8 cellular contexts compared by ENCODE assay signal in the genomic region with DNA sequence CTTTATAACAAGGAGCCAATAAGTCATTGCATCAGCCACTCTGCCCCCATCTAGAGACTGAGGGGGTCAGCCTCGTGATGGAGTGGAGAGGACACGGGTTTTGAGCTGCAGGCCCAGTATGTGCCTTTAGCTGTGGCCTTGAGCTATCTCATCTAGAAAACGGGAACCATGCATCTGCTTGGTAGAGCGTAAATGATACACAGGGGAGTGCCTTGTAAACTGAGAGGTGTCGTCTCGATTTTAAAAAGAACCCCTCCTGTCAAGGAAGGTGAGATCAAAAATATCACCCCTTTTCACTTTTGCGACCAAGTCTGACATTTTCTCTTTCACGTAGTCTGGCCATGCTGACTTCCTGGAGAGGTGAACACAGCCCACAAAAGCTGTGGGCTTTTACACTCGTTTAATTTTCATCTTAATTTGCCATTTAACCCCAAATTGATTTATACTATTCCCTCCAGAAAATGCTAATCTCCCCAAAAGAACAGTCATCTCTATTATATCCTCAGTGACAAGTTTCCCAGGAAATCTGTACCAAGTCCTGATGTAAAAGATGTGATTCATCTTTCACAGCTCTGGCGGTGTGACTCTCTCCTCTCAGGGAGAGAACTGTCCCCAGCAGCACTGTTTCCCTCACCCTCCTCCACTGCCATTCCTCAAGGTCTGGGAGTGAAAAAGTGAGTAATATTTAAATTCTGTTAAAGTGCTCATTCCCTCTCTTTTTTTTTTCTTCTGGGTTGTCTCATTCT. TPM values are rescaled to one million over a fixed set of nuclear protein-coding genes. Genes with fewer than 3 reads are reported as not detected.
DNase-seq lines count a peak whose midpoint lies in the region; ATAC-seq, FAIRE-seq and TF ChIP-seq lines count a peak whose summit lies in the region.

No MANE protein-coding gene starts in this region.

- no peaks in the 10 kb centered on the region for H3K9me3 ChIP-seq in right atrium auricular region
- H3K9me3 ChIP-seq in tibial nerve: no peaks in the 10 kb centered on the region
- H3K9me3 ChIP-seq in uterus: no peaks in the 10 kb centered on the region

- DNase-seq in GM12892 (ENCODE audit: insufficient read length) (no peak), epithelial cell of esophagus (ENCODE audit: low read depth) (peak; percentile 79), right atrium auricular region (ENCODE audit: low spot score) (no peak), tibial nerve (ENCODE audit: low spot score in 2 of 2) (no peak), uterus (no peak)
- no peak for DNase-seq in effector CD8-positive, alpha-beta T cell (lab: John Stamatoyannopoulos, UW)

- H2AFZ ChIP-seq in KMS-11 (ENCODE audit: low read depth): no peak overlapping the region

- H3K4me2 ChIP-seq in KMS-11: peak overlapping the region; percentile 91

- H3K79me2 ChIP-seq in KMS-11 (ENCODE audit: insufficient read depth, low read depth): no peaks in the 10 kb centered on the region

- no peak overlapping the region for H3K9ac ChIP-seq in KMS-11

- intact Hi-C loops in uterus (cut with DNase I; ENCODE audit: low total_unique reads): no loop called here

- TF ChIP-seq CTCF in KMS-11 (conservative IDR thresholded peaks at IDR 0.05; ENCODE audit: low read depth, low read length) (no peak), epithelial cell of esophagus (IDR thresholded peaks at IDR 0.05; ENCODE audit: insufficient read depth, low read depth, low read length, missing control alignments) (no peak), right atrium auricular region (IDR thresholded peaks at IDR 0.05) (no peak), tibial nerve (IDR thresholded peaks at IDR 0.05) (no peak), uterus (IDR thresholded peaks at IDR 0.05) (no peak)

- H3K36me3 ChIP-seq in KMS-11 (ENCODE audit: insufficient read depth): no peaks in the 10 kb centered on the region
- no peaks in the 10 kb centered on the region for H3K36me3 ChIP-seq in right atrium auricular region
- H3K36me3 ChIP-seq in tibial nerve: peaks cover 0 to 4% (median 0%) of the 10 kb centered on the region in 3 donors
- H3K36me3 ChIP-seq in uterus: no peaks in the 10 kb centered on the region

- H3K27me3 ChIP-seq in KMS-11 (ENCODE audit: insufficient read depth, low read depth) (no peaks in the 10 kb centered on the region), right atrium auricular region (no peaks in the 10 kb centered on the region), tibial nerve (no peaks in the 10 kb centered on the region), uterus (no peaks in the 10 kb centered on the region)

- TF ChIP-seq EP300 in tibial nerve (IDR thresholded peaks at IDR 0.05): no peak

- TF ChIP-seq POLR2A in GM12892 (IDR thresholded peaks at IDR 0.05; ENCODE audit: low read depth, low read length): 0 out of 2 replicates have a peak, but pooled peaks have one; percentile 22
- TF ChIP-seq POLR2A in tibial nerve (IDR thresholded peaks at IDR 0.05): no peak
- no peak for TF ChIP-seq POLR2A in uterus (IDR thresholded peaks at IDR 0.05)

- H3K27ac ChIP-seq in KMS-11: peak overlapping the region; percentile 97
- no peak overlapping the region for H3K27ac ChIP-seq in right atrium auricular region
- peak overlapping the region in 1 of 4 donors; percentile 75 for H3K27ac ChIP-seq in tibial nerve
- no peak overlapping the region for H3K27ac ChIP-seq in uterus

- peak; percentile 90 for FAIRE-seq in GM12892 (lab: Jason Lieb, UNC)

- H3K4me3 ChIP-seq in KMS-11 (IDR thresholded peaks at IDR 0.05; ENCODE audit: insufficient read depth, low read depth, low read length): no peak overlapping the region
- no peak overlapping the region for H3K4me3 ChIP-seq in epithelial cell of esophagus (ENCODE audit: low read length)
- no peak overlapping the region for H3K4me3 ChIP-seq in right atrium auricular region
- H3K4me3 ChIP-seq in tibial nerve: no peak overlapping the region
- no peak overlapping the region for H3K4me3 ChIP-seq in uterus

- peak; percentile 51 for ATAC-seq in GM21619 (IDR thresholded peaks at IDR 0.05; ENCODE audit: unreplicated experiment)

- H3K4me1 ChIP-seq in KMS-11 (ENCODE audit: low read depth, poor library complexity, severe bottlenecking) (peaks cover 85% of the 10 kb centered on the region), right atrium auricular region (no peaks in the 10 kb centered on the region), tibial nerve (peaks cover 0 to 16% (median 0%) of the 10 kb centered on the region in 4 donors), uterus (no peaks in the 10 kb centered on the region)

- WGBS in tibial nerve, 2 donors: 73 to 74% methylated on average over 10 of the region's 10 CpGs

- H4K20me1 ChIP-seq in KMS-11 (ENCODE audit: insufficient read depth): no peaks in the 10 kb centered on the region

RNA-seq across cellular contexts. Expression of a gene that starts 30.6 kb away (rescaled TPM):
- polyA plus RNA-seq in GM12892 (2012; ENCODE audit: missing spikeins): 10.9 TPM
- 1 to 10 TPM; 1.5 to 2.4 TPM for total RNA-seq in right atrium auricular region
- 1 to 10 TPM; 4.7 to 9.6 (median 5.9) TPM for total RNA-seq in tibial nerve
- 10 to 100 TPM in 2 of 4 donors, 1 to 10 TPM in 1, under 1 TPM in 1; 0.51 to 14.7 (median 10.9) TPM for total RNA-seq in uterus
